In the genomic region with DNA sequence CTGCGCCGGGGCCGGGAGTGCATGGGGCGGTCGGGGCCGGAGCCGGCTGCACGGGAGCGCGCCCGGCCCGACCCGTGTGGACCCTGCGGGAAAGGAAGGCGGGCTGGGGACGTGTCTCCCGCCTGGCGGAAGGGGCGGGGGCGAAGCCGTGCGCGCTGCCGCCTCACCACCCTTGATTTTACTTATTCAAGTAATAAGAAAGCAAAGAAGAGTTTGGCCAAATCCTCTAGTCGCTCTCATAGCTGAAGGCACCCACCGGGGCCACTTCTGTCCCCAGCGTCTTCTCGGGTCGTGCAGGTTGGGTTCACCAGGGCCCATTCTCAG, we compare ENCODE assay signal across 8 cellular contexts. TPM values are rescaled to one million over a fixed set of nuclear protein-coding genes. Genes with fewer than 3 reads are reported as not detected.
DNase-seq lines count a peak whose midpoint lies in the region; FAIRE-seq and TF ChIP-seq lines count a peak whose summit lies in the region.

No MANE protein-coding gene starts in this region.

- no peak for TF ChIP-seq CTCF in NB4 (IDR thresholded peaks at IDR 0.05; ENCODE audit: low read depth, low read length)
- TF ChIP-seq CTCF in kidney epithelial cell (IDR thresholded peaks at IDR 0.05; ENCODE audit: insufficient read depth, low read length, poor library complexity, severe bottlenecking), result no peak

- DNase-seq in GM04504 (ENCODE audit: low read depth) (peak; percentile 84), H54 (ENCODE audit: insufficient read length, low spot score) (peak; percentile 89), NB4 (ENCODE audit: low read depth) (peak; percentile 88), UCSD-AML1 (lab: John Stamatoyannopoulos, UW; ENCODE audit: unreplicated experiment) (peak; percentile 90), kidney epithelial cell (ENCODE audit: low read depth) (no peak), AML-193 (lab: John Stamatoyannopoulos, UW) (no peak)
- DNase-seq in central memory CD4-positive, alpha-beta T cell, result peak; percentile 77
- peak; percentile 78 to 80 for DNase-seq in stimulated activated CD4-positive, alpha-beta T cell treated with anti-CD3 and anti-CD28 coated beads, Interleukin-2, amount 100 ng/mL, for 24 hours

- no peaks in the 10 kb centered on the region for H3K27me3 ChIP-seq in kidney epithelial cell (ENCODE audit: control insufficient read depth, insufficient read depth, low read length)

- peak overlapping the region; percentile 65 for H3K4me3 ChIP-seq in NB4 (ENCODE audit: low read depth, low read length)
- H3K4me3 ChIP-seq in kidney epithelial cell (ENCODE audit: low read depth, low read length), result peak overlapping the region; percentile 91

- peaks cover 1% of the 10 kb centered on the region for H3K36me3 ChIP-seq in kidney epithelial cell (ENCODE audit: control insufficient read depth, insufficient read depth, low read length)

- no peak for FAIRE-seq in H54 (lab: Jason Lieb, UNC)

- TF ChIP-seq POLR2A in H54 (IDR thresholded peaks at IDR 0.05; ENCODE audit: low read depth, low read length) (no peak; the same call in 1 of the 2 replicates), NB4 (IDR thresholded peaks at IDR 0.05; ENCODE audit: extremely low read depth, insufficient read length) (no peak)

RNA-seq across cellular contexts. Expression of gene PFN1, which starts 0.6 kb away (rescaled TPM):
- 1,484 and 2,015 TPM in 2 replicates for total RNA-seq in kidney epithelial cell

RNA-seq across cellular contexts. Expression of gene ENO3, which starts 2.0 kb away (rescaled TPM):
- total RNA-seq in kidney epithelial cell, result 3.5 and 5.8 TPM in 2 replicates

RNA-seq across cellular contexts. Expression of gene RNF167, which starts 8.9 kb away (rescaled TPM):
- total RNA-seq in kidney epithelial cell, result 44.1 and 66.0 TPM in 2 replicates

RNA-seq across cellular contexts. Expression of gene SLC25A11, which starts 9.1 kb away (rescaled TPM):
- 37.2 and 44.7 TPM in 2 replicates for total RNA-seq in kidney epithelial cell

RNA-seq across cellular contexts. Expression of gene GP1BA, which starts 16.9 kb away (rescaled TPM):
- not detected in 2 replicates for total RNA-seq in kidney epithelial cell

Comparison
In these comparisons a context has a peak if more than half of its experiments do, and no peak if none do; other contexts are left out.
1. DNase-seq: peak in GM04504 (single experiment), H54 (single experiment), NB4 (single experiment), UCSD-AML1 (single experiment), central memory CD4-positive, alpha-beta T cell (single experiment) and stimulated activated CD4-positive, alpha-beta T cell treated with anti-CD3 and anti-CD28 coated beads, Interleukin-2, amount 100 ng/mL, for 24 hours (2 of 2); none in kidney epithelial cell (single experiment) and AML-193 (0 of 2).